Comparison of ENCODE assay signal across 8 cellular contexts in the genomic region with DNA sequence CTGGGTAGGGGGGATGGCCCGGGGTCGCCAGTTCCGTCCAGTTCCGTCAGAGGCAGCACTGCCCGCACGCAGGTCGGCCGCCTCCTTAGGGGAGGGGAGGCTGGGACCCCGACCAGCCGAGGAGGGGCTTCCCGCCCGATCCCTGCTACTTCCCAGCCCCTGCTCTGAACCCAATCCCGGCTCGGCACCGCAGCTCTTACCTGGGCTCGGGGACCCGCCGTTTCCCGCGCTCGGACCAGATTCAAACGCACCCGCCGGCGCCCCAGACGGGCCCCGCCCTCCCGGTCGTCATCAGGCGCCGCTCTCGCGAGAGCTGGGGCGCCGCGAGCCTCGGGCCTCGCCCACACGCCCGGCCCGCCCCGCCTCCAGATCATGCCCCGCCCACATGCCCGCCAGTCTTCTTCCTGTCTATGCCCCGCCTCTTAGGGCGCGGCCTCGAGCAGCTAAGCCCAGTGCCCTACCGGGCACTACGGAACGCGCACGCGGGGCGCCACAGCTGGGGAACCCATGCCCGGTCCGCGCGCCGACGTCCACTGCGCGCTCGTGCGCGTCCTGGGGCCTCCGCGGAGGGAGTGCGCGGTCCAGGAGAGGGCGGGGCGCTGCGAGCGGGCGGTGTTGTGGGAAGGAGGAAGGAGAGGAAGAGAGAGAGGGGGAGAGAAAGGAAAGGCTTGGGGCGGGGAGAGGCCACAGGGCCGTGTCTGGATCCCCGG. TPM values are rescaled to one million over a fixed set of nuclear protein-coding genes. Genes with fewer than 3 reads are reported as not detected.
DNase-seq lines count a peak whose midpoint lies in the region; TF ChIP-seq lines count a peak whose summit lies in the region.

A gene with protein sequence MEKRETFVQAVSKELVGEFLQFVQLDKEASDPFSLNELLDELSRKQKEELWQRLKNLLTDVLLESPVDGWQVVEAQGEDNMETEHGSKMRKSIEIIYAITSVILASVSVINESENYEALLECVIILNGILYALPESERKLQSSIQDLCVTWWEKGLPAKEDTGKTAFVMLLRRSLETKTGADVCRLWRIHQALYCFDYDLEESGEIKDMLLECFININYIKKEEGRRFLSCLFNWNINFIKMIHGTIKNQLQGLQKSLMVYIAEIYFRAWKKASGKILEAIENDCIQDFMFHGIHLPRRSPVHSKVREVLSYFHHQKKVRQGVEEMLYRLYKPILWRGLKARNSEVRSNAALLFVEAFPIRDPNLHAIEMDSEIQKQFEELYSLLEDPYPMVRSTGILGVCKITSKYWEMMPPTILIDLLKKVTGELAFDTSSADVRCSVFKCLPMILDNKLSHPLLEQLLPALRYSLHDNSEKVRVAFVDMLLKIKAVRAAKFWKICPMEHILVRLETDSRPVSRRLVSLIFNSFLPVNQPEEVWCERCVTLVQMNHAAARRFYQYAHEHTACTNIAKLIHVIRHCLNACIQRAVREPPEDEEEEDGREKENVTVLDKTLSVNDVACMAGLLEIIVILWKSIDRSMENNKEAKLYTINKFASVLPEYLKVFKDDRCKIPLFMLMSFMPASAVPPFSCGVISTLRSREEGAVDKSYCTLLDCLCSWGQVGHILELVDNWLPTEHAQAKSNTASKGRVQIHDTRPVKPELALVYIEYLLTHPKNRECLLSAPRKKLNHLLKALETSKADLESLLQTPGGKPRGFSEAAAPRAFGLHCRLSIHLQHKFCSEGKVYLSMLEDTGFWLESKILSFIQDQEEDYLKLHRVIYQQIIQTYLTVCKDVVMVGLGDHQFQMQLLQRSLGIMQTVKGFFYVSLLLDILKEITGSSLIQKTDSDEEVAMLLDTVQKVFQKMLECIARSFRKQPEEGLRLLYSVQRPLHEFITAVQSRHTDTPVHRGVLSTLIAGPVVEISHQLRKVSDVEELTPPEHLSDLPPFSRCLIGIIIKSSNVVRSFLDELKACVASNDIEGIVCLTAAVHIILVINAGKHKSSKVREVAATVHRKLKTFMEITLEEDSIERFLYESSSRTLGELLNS (minus strand): TSS at position 281 of the 710 bp plus-strand sequence. CDS start 2,905 bp downstream, outside the sequence.

- no peaks in the 10 kb centered on the region for H3K27me3 Mint-ChIP-seq in HFFc6 (ENCODE audit: insufficient read depth)

- no peaks in the 10 kb centered on the region for H3K27me3 ChIP-seq in GM06990 (replicated peaks; ENCODE audit: control insufficient read depth, insufficient read depth, low read length)

- no peak for TF ChIP-seq CTCF in GM06990 (IDR thresholded peaks at IDR 0.05; ENCODE audit: insufficient read depth, low read length, poor library complexity, severe bottlenecking)
- peak; percentile 44 for TF ChIP-seq CTCF in HFFc6 (IDR thresholded peaks at IDR 0.05)
- peak; percentile 1 for TF ChIP-seq CTCF in NB4 (IDR thresholded peaks at IDR 0.05; ENCODE audit: low read depth, low read length)

- peak within 1 kb of the TSS; percentile 85 for H3K4me3 Mint-ChIP-seq in HFFc6

- H3K9me3 Mint-ChIP-seq in HFFc6 = no peaks in the 10 kb centered on the region

- H3K9me3 ChIP-seq in SK-N-MC (ENCODE audit: low read depth, low read length) = no peaks in the 10 kb centered on the region

- H3K36me3 ChIP-seq in GM06990 (ENCODE audit: control insufficient read depth, insufficient read depth, low read length) (peaks cover 3% of the 10 kb centered on the region), SK-N-MC (ENCODE audit: insufficient read depth, low read length) (peaks cover 33% of the 10 kb centered on the region)

- H3K36me3 Mint-ChIP-seq in HFFc6 (ENCODE audit: low read depth) = peaks cover 22% of the 10 kb centered on the region; the same call in 1 of the 2 replicates

- DNase-seq in GM06990 (ENCODE audit: extremely low read depth, insufficient read length) = peak; percentile 97
- peak; percentile 97 for DNase-seq in HFFc6
- peak; percentile 100 for DNase-seq in NB4 (ENCODE audit: low read depth)
- DNase-seq in SK-N-MC (ENCODE audit: low read depth, low spot score) = peak; percentile 50
- peak; percentile 98 for DNase-seq in activated naive CD4-positive, alpha-beta T cell treated with anti-CD3 and anti-CD28 coated beads, Interleukin-2, amount 50 U/mL, for 16 hours
- DNase-seq in globus pallidus (ENCODE audit: low spot score) = peak; percentile 98
- peak; percentile 96 for DNase-seq in occipital lobe (lab: John Stamatoyannopoulos, UW)

- peak; percentile 83 for TF ChIP-seq POLR2A in NB4 (IDR thresholded peaks at IDR 0.05; ENCODE audit: extremely low read depth, insufficient read length)

- peak within 1 kb of the TSS; percentile 98 for H3K9ac ChIP-seq in SK-N-MC (ENCODE audit: insufficient read length)

- H3K4me3 ChIP-seq in GM06990 (replicated peaks; ENCODE audit: low read depth, low read length) (peak within 1 kb of the TSS; percentile 97), NB4 (ENCODE audit: low read depth, low read length) (peak within 1 kb of the TSS; percentile 82), SK-N-MC (peak within 1 kb of the TSS; percentile 90)

- H3K27ac ChIP-seq in SK-N-MC (peak within 1 kb of the TSS; percentile 82), temporal lobe (ENCODE audit: low read depth, low read length) (peak within 1 kb of the TSS; percentile 82)

- peak within 1 kb of the TSS; percentile 84 for H3K27ac Mint-ChIP-seq in HFFc6

- peaks cover 44% of the 10 kb centered on the region for H3K4me1 Mint-ChIP-seq in HFFc6 (ENCODE audit: low read depth)

RNA-seq across cellular contexts. Expression of the gene that starts here (rescaled TPM):
- total RNA-seq in HFFc6 (2021; fragmentation: NEBNext Ultra II Directional; extraction: Animal tissue kit (Norgen Biotek cat#: 25700)) = 10 to 100 TPM; 27.1 to 60.3 (median 54.8) TPM
- total RNA-seq in occipital lobe (14.3 TPM), temporal lobe (14.3 TPM)

Comparison
In these comparisons a context has a peak if more than half of its experiments do, and no peak if none do; other contexts are left out.
1. Peak in every context shown above with its lines: DNase-seq, H3K4me3 ChIP-seq and H3K27ac ChIP-seq.
2. DNase-seq: peak in every context shown above with its lines; median percentile 100 in NB4; 98 in activated naive CD4-positive, alpha-beta T cell treated with anti-CD3 and anti-CD28 coated beads, Interleukin-2, amount 50 U/mL, for 16 hours; 98 in globus pallidus; 97 in GM06990; 97 in HFFc6; 96 in occipital lobe; 50 in SK-N-MC.